In genomic region chr1:220992705-220993052, GRCh38 we compare ENCODE assay signal across 27 cellular contexts.
A peak's percentile ranks its signal among the peaks of the same experiment; 100 is the strongest.
DNase-seq lines count a peak whose midpoint lies in the region; ATAC-seq and TF ChIP-seq lines count a peak whose summit lies in the region.
"Had no signal": no experiment of that assay in that cellular context is flagged by ENCODE, and none has a peak within 500 bp of the region (broad histone marks: within the 10 kb centered on the region; RNA-seq: fewer than 3 reads in every experiment).

No MANE protein-coding gene starts in this region.

- H3K27ac ChIP-seq in gastroesophageal sphincter: peak overlapping the region in 3 of 4 donors; percentile 38 to 67 (median 62)
- H3K27ac ChIP-seq: C4-2B, epithelial cell of prostate, PC-9, stomach, thyroid gland had no signal

- TF ChIP-seq POLR2A in gastroesophageal sphincter (IDR thresholded peaks at IDR 0.05): no peak

- no peaks in the 10 kb centered on the region for H3K9me3 ChIP-seq in gastroesophageal sphincter
- H3K9me3 ChIP-seq: stomach, thyroid gland had no signal

- H3K27me3 ChIP-seq in gastroesophageal sphincter: no peaks in the 10 kb centered on the region
- H3K27me3 ChIP-seq: stomach, thyroid gland had no signal

- no peak overlapping the region for H3K4me3 ChIP-seq in gastroesophageal sphincter
- H3K4me3 ChIP-seq: PC-9, stomach, thyroid gland had no signal

- WGBS in gastroesophageal sphincter (ENCODE audit: low coverage in 1 of 2), 2 donors: 34 to 44% methylated on average over 3 of the region's 3 CpGs

- TF ChIP-seq CTCF in gastroesophageal sphincter (IDR thresholded peaks at IDR 0.05): no peak

- H3K36me3 ChIP-seq in gastroesophageal sphincter: no peaks in the 10 kb centered on the region
- H3K36me3 ChIP-seq: stomach, thyroid gland had no signal

- peaks cover 3 to 18% (median 3%) of the 10 kb centered on the region in 3 donors for H3K4me1 ChIP-seq in gastroesophageal sphincter
- H3K4me1 ChIP-seq: thyroid gland had no signal

- TF ChIP-seq EP300 in gastroesophageal sphincter (IDR thresholded peaks at IDR 0.05): no peak

- intact Hi-C loops in sciatic nerve (cut with DNase I): loop anchor here (5.0 kb wide), 1 partner anchor 190 kb away; no protein-coding TSS in a partner anchor

- DNase-seq in RPMI7951 (ENCODE audit: low read depth) (peak; percentile 10), sciatic nerve (ENCODE audit: low spot score) (no peak), putamen (ENCODE audit: low spot score) (no peak), HK-2 (ENCODE audit: unreplicated experiment) (no peak), DMS53 (lab: John Stamatoyannopoulos, UW) (no peak)
- DNase-seq: activated effector memory CD4-positive, alpha-beta T cell treated with anti-CD3 and anti-CD28 coated beads, Interleukin-2, amount 50 U/mL, for 16 hours; activated T-cell treated with anti-CD3 and anti-CD28 coated beads, Interleukin-2, amount 50 U/mL, for 24 hours; Calu3; cortex of kidney; effector memory CD4-positive, alpha-beta T cell; glutamatergic neuron; islet precursor cell; naive thymus-derived CD4-positive, alpha-beta T cell; NCI-H1436 treated with DMSO at 0.1 percent for 48 hours; NCI-H226; NCI-H526 treated with DMSO at 0.1 percent for 48 hours; NK-92 treated with Interleukin-12 subunit alpha and Interleukin-12 subunit beta, amount 100 ng/mL, for 24 hours; occipital lobe; PC-9; small intestine; stomach; thyroid gland had no signal

- ATAC-seq in gastroesophageal sphincter: no peak
- peak; percentile 51 for ATAC-seq in sciatic nerve
- ATAC-seq in GM21723 (IDR thresholded peaks at IDR 0.05; ENCODE audit: unreplicated experiment): no peak
- ATAC-seq: naive thymus-derived CD4-positive, alpha-beta T cell; Right ventricle myocardium inferior had no signal
